30 cellular contexts compared by ENCODE assay signal in genomic region chr4:168325591-168325990, GRCh38. TPM values are rescaled to one million over a fixed set of nuclear protein-coding genes. Genes with fewer than 3 reads are reported as not detected.
"Had no signal": no experiment of that assay in that cellular context is flagged by ENCODE, and none has a peak within 500 bp of the region (broad histone marks: within the 10 kb centered on the region; RNA-seq: fewer than 3 reads in every experiment).

No MANE protein-coding gene starts in this region.

- H3K4me1 ChIP-seq: neural progenitor cell, parathyroid adenoma, psoas muscle, right lobe of liver, sigmoid colon, spleen, suprapubic skin, testis, tibial artery, upper lobe of right lung, uterus had no signal

- H3K79me2 ChIP-seq: parathyroid adenoma had no signal

- DNase-seq: natural killer cell; occipital lobe; ovary; posterior cingulate gyrus; psoas muscle; right cardiac atrium; right lobe of liver; sigmoid colon; spleen; stimulated activated CD4-positive, alpha-beta T cell treated with anti-CD3 and anti-CD28 coated beads, Interleukin-12 subunit alpha, Interleukin-12 subunit beta, amount 100 ng/mL, for 4 hours; stimulated activated CD4-positive, alpha-beta T cell treated with anti-CD3 and anti-CD28 coated beads, Interleukin-1b, Interleukin-23, amount 100 ng/mL, for 48 hours; stimulated activated CD4-positive, alpha-beta T cell treated with anti-CD3 and anti-CD28 coated beads, Interleukin-4, amount 100 ng/mL, for 1 hour; stimulated activated CD4-positive, alpha-beta T cell treated with anti-CD3 and anti-CD28 coated beads, Interleukin-4, amount 100 ng/mL, for 4 hours; stimulated activated CD8-positive, alpha-beta memory T cell treated with anti-CD3 and anti-CD28 coated beads, Interleukin-4, amount 100 ng/mL, for 48 hours; stimulated activated naive CD4-positive, alpha-beta T cell; stimulated activated naive CD8-positive, alpha-beta T cell treated with anti-CD3 and anti-CD28 coated beads, Interleukin-15, amount 100 ng/mL, for 72 hours; stimulated activated naive CD8-positive, alpha-beta T cell treated with anti-CD3 and anti-CD28 coated beads, Interleukin-15, Interleukin-2, amounts not matched to agents 100 U/mL and 50 U/mL, for 24 hours; substantia nigra; testis; tibial artery; transverse colon; upper lobe of right lung; uterus had no signal

- H2AFZ ChIP-seq: neural progenitor cell, parathyroid adenoma had no signal

- H3K9me3 ChIP-seq: ovary, psoas muscle, right lobe of liver, sigmoid colon, spleen, suprapubic skin, testis, tibial artery, transverse colon, upper lobe of right lung, uterus had no signal

- H3K4me3 ChIP-seq: neural progenitor cell, ovary, psoas muscle, right lobe of liver, sigmoid colon, skin epidermis, smooth muscle cell, spleen, suprapubic skin, testis, tibial artery, transverse colon, upper lobe of right lung, uterus had no signal

- H3K27me3 ChIP-seq: neural progenitor cell, ovary, right lobe of liver, sigmoid colon, spleen, suprapubic skin, testis, tibial artery, transverse colon, upper lobe of right lung, uterus had no signal

- H3K4me2 ChIP-seq: neural progenitor cell, smooth muscle cell had no signal

- ATAC-seq: natural killer cell; psoas muscle; right cardiac atrium; right lobe of liver; stimulated activated memory B cell treated with anti-CD40 and anti-IgM and Interleukin-4, amounts not matched to agents 10 μg/mL and 1 μg/mL and 100 μg/mL, for 72 hours; stimulated activated naive CD8-positive, alpha-beta T cell treated with anti-CD3 and anti-CD28 coated beads, Interleukin-15, amount 100 ng/mL, for 72 hours; stimulated activated naive CD8-positive, alpha-beta T cell treated with anti-CD3 and anti-CD28 coated beads, Interleukin-15, Interleukin-2, amounts not matched to agents 100 U/mL and 50 U/mL, for 24 hours; upper lobe of right lung had no signal

- H3K27ac ChIP-seq: neural progenitor cell, ovary, parathyroid adenoma, psoas muscle, right lobe of liver, sigmoid colon, skin epidermis, spleen, suprapubic skin, testis, tibial artery, transverse colon, upper lobe of right lung, uterus had no signal

- H3K36me3 ChIP-seq: neural progenitor cell, ovary, right lobe of liver, sigmoid colon, spleen, suprapubic skin, tibial artery, transverse colon, upper lobe of right lung, uterus had no signal

- H3K9ac ChIP-seq: neural progenitor cell, parathyroid adenoma had no signal

RNA-seq across cellular contexts. Expression of gene DDX60, which starts 7.0 kb away (rescaled TPM):
- polyA plus RNA-seq: neural cell had no signal
